16 cellular contexts compared by ENCODE assay signal in genomic region chrX:79146552-79147390, GRCh38. TPM values are rescaled to one million over a fixed set of nuclear protein-coding genes. Genes with fewer than 3 reads are reported as not detected.
DNase-seq lines count a peak whose midpoint lies in the region; ATAC-seq and TF ChIP-seq lines count a peak whose summit lies in the region.
"Had no signal": no experiment of that assay in that cellular context is flagged by ENCODE, and none has a peak within 500 bp of the region (broad histone marks: within the 10 kb centered on the region; RNA-seq: fewer than 3 reads in every experiment).

No MANE protein-coding gene starts in this region.

- peak; percentile 34 for ATAC-seq in GM18858 (IDR thresholded peaks at IDR 0.05; ENCODE audit: unreplicated experiment)
- peak; percentile 34 for ATAC-seq in HG03342 (IDR thresholded peaks at IDR 0.05; ENCODE audit: unreplicated experiment)
- ATAC-seq in activated T-helper 17 cell treated with anti-CD3 and anti-CD28 coated beads, Interleukin-2, amount 50 U/mL, for 72 hours (replicated peaks), result peak; percentile 55
- no peak for ATAC-seq in GM21528 (IDR thresholded peaks at IDR 0.05; ENCODE audit: low FRiP score, unreplicated experiment)
- ATAC-seq: left ventricle myocardium superior had no signal

- H3K27me3 Mint-ChIP-seq in activated T-helper 17 cell treated with anti-CD3 and anti-CD28 coated beads, Interleukin-2, amount 50 U/mL, for 72 hours, result no peaks in the 10 kb centered on the region

- H3K4me3 Mint-ChIP-seq in activated T-helper 17 cell treated with anti-CD3 and anti-CD28 coated beads, Interleukin-2, amount 50 U/mL, for 72 hours, result peak overlapping the region; percentile 92

- peaks cover 13% of the 10 kb centered on the region for H3K4me1 ChIP-seq in A673 (ENCODE audit: insufficient read depth, low read length, poor library complexity, severe bottlenecking)
- H3K4me1 ChIP-seq: stomach had no signal

- peaks cover 10% of the 10 kb centered on the region for H3K4me1 Mint-ChIP-seq in activated T-helper 17 cell treated with anti-CD3 and anti-CD28 coated beads, Interleukin-2, amount 50 U/mL, for 72 hours

- no peaks in the 10 kb centered on the region for H3K9me3 Mint-ChIP-seq in activated T-helper 17 cell treated with anti-CD3 and anti-CD28 coated beads, Interleukin-2, amount 50 U/mL, for 72 hours

- CTCF ChIA-PET in A673 (lab: Charles Lee), result no interaction called here

- peak; percentile 45 for DNase-seq in A673 (ENCODE audit: low spot score)
- no peak for DNase-seq in SW 1271 (lab: John Stamatoyannopoulos, UW)
- no peak for DNase-seq in NCI-H345 treated with DMSO at 0.1 percent for 48 hours (lab: John Stamatoyannopoulos, UW; ENCODE audit: unreplicated experiment)
- no peak for DNase-seq in GF-D8 (lab: John Stamatoyannopoulos, UW)
- DNase-seq: activated gamma-delta T cell treated with Interleukin-2 at 50 U/mL for 16 hours, left ventricle myocardium superior, NCI-H2107, SHP77, stomach had no signal

- peak overlapping the region; percentile 56 for H3K4me3 ChIP-seq in A673 (ENCODE audit: low read depth, low read length, poor library complexity, severe bottlenecking)
- H3K4me3 ChIP-seq: smooth muscle cell, stomach had no signal

- intact Hi-C loops in A673 (cut with micrococcal nuclease; ENCODE audit: unreplicated experiment), result loop anchor here (2.0 to 10.0 kb wide), 3 partner anchors 52 to 188 kb away; no protein-coding TSS in a partner anchor

- peak overlapping the region; percentile 94 for H3K27ac Mint-ChIP-seq in activated T-helper 17 cell treated with anti-CD3 and anti-CD28 coated beads, Interleukin-2, amount 50 U/mL, for 72 hours

- no peaks in the 10 kb centered on the region for H3K36me3 ChIP-seq in A673 (ENCODE audit: insufficient read depth, low read length, poor library complexity, severe bottlenecking)
- H3K36me3 ChIP-seq: stomach had no signal

- no TSS peak for BruUV-seq in A673 (replicated peaks; lab: Mats Ljungman, UMichigan)

- peaks cover 17% of the 10 kb centered on the region for H3K36me3 Mint-ChIP-seq in activated T-helper 17 cell treated with anti-CD3 and anti-CD28 coated beads, Interleukin-2, amount 50 U/mL, for 72 hours (ENCODE audit: low read depth)

- H3K27ac ChIP-seq in A673 (ENCODE audit: low read depth, low read length, poor library complexity, severe bottlenecking), result peak overlapping the region; percentile 77
- H3K27ac ChIP-seq: C4-2B had no signal

- no peak for TF ChIP-seq CTCF in A673 (conservative IDR thresholded peaks at IDR 0.05; ENCODE audit: low read depth, low read length)

- no peaks in the 10 kb centered on the region for H3K9me3 ChIP-seq in A673 (ENCODE audit: low read depth, low read length, poor library complexity, severe bottlenecking)
- H3K9me3 ChIP-seq: stomach had no signal

- no peaks in the 10 kb centered on the region for H3K27me3 ChIP-seq in A673 (replicated peaks; ENCODE audit: insufficient read depth, low read depth, low read length, poor library complexity)

- POLR2A ChIA-PET in A673 (lab: Charles Lee; ENCODE audit: low non-redundant PET), result interaction anchor here (0.6 kb wide), 1 partner anchor 214 kb away, joined by 3 read pairs; no protein-coding TSS in a partner anchor

RNA-seq across cellular contexts. Expression of gene GPR174, which starts 2.3 kb away (rescaled TPM):
- 27.1 and 31.7 TPM in 2 replicates for total RNA-seq in A673 (2021)
- 10 to 100 TPM in 1 of 2 donors, 1 to 10 TPM in 1; 8.6 to 21.3 TPM for total RNA-seq in activated T-helper 17 cell treated with anti-CD3 and anti-CD28 coated beads, Interleukin-2, amount 50 U/mL, for 72 hours
- total RNA-seq: epithelial cell of proximal tubule, smooth muscle cell had no signal
